Comparison of ENCODE assay signal across 11 cellular contexts in the genomic region with DNA sequence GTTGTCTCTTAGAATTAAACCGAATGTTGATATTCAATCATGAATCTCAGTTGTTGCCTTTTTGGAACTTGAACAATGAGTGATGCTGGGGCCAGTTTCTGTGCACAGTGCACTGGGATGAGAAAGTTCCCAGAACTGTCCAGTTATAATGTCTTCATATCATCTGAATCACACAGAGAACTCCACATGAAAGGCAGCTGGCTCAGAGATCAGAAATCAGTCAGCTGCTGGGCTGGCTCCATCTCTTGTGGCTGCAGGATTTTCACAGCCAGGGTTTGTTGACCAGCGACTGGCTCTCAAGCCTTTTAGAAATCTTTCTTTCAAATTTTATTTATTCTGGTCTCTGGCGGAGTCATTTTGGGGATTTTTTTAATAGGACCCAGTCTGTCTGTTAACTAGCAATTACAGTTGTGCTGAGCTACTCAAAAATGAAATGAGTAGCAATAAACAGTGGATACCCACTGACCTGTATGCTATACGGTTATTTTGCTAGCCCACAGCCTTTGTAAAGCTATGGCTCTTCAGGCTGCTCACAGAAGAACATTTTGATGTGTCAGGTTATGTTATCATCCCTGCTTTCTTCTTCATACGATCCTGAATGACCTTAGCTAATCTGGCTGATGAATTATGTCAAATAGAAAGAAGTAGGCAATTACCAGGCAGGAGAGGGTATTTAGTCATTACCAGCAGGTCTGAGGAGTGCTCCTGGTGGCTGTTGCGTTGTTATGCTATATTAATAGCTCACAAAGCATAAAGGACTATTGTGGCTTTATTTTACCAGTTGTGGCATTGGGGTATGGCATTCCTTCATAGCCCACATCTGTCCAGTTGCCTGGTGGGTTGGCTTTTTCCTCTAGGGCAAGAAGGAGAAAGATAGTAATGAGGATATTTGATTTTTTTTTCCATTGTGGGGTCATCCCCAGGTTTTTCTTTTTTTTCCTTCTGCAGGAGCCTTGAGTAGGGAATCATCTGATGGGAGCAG. TPM values are rescaled to one million over a fixed set of nuclear protein-coding genes. Genes with fewer than 3 reads are reported as not detected.
DNase-seq lines count a peak whose midpoint lies in the region; ATAC-seq and TF ChIP-seq lines count a peak whose summit lies in the region.
"Had no signal": no experiment of that assay in that cellular context is flagged by ENCODE, and none has a peak within 500 bp of the region (broad histone marks: within the 10 kb centered on the region; RNA-seq: fewer than 3 reads in every experiment).

No MANE protein-coding gene starts in this region.

- TF ChIP-seq CTCF in glutamatergic neuron (IDR thresholded peaks at IDR 0.05; ENCODE audit: partially characterized antibody, unreplicated experiment) = no peak

- no peaks in the 10 kb centered on the region for H3K79me2 ChIP-seq in GM23248 (ENCODE audit: insufficient read depth)

- peaks cover 53% of the 10 kb centered on the region for H3K27me3 ChIP-seq in GM23248 (replicated peaks; ENCODE audit: insufficient read depth)

- no peak for ATAC-seq in left ventricle myocardium superior

- no peaks in the 10 kb centered on the region for H3K9me3 ChIP-seq in GM23248 (ENCODE audit: low read depth)

- H3K27ac Mint-ChIP-seq in glutamatergic neuron (ENCODE audit: unreplicated experiment) = no peak overlapping the region
- H3K27ac Mint-ChIP-seq: CD4-positive, alpha-beta T cell; naive B cell had no signal

- H3K4me2 ChIP-seq in GM23248 (ENCODE audit: unreplicated experiment) = no peak overlapping the region

- intact Hi-C loops in left ventricle myocardium superior (cut with micrococcal nuclease) = no loop called here

- peaks cover 11% of the 10 kb centered on the region for H3K9me3 Mint-ChIP-seq in glutamatergic neuron (ENCODE audit: unreplicated experiment)
- H3K9me3 Mint-ChIP-seq: CD4-positive, alpha-beta T cell had no signal

- H4K20me1 ChIP-seq in GM23248 (ENCODE audit: insufficient read depth) = no peaks in the 10 kb centered on the region

- no peaks in the 10 kb centered on the region for H3K4me1 ChIP-seq in GM23248 (ENCODE audit: insufficient read depth)

- H3K4me3 Mint-ChIP-seq in glutamatergic neuron (ENCODE audit: unreplicated experiment) = peak overlapping the region; percentile 86
- H3K4me3 Mint-ChIP-seq: CD4-positive, alpha-beta T cell; naive B cell had no signal

- H3F3A ChIP-seq in GM23248 (ENCODE audit: insufficient read depth) = no peaks in the 10 kb centered on the region; the same call in 1 of the 2 replicates

- H3K9ac ChIP-seq in GM23248 = no peak overlapping the region

- no peaks in the 10 kb centered on the region for H3K36me3 Mint-ChIP-seq in glutamatergic neuron (ENCODE audit: unreplicated experiment)

- in situ Hi-C loops in GM23248 (cut with MboI) = no loop called here

- DNase-seq in GM23248 (peak; percentile 46), NCI-H69 (lab: John Stamatoyannopoulos, UW) (peak; percentile 84), glutamatergic neuron (no peak), retina (peak; percentile 69), T-helper 9 cell (no peak), NCI-H2171 treated with DMSO at 0.1 percent for 48 hours (lab: John Stamatoyannopoulos, UW) (no peak), left ventricle myocardium superior (no peak)
- DNase-seq: activated effector memory CD4-positive, alpha-beta T cell treated with anti-CD3 and anti-CD28 coated beads, Interleukin-2, amount 50 U/mL, for 16 hours; CD4-positive, alpha-beta T cell; naive B cell had no signal

- no peak overlapping the region for H3K27ac ChIP-seq in GM23248

- no peak overlapping the region for H3K4me3 ChIP-seq in GM23248

- H3K9me2 ChIP-seq in GM23248 (ENCODE audit: insufficient read depth) = no peaks in the 10 kb centered on the region

- peaks cover 17% of the 10 kb centered on the region for H3K27me3 Mint-ChIP-seq in glutamatergic neuron (ENCODE audit: unreplicated experiment)

- no peaks in the 10 kb centered on the region for H3K36me3 ChIP-seq in GM23248 (ENCODE audit: low read depth)

- 40 to 46% methylated on average over 6 of the region's 6 CpGs for WGBS in GM23248 (ENCODE audit: low coverage in 1 of 2, low lambda C conversion rate in 2 of 2, missing lambda C conversion rate in 2 of 2), 2 experiments

- peaks cover 31% of the 10 kb centered on the region for H3K4me1 Mint-ChIP-seq in glutamatergic neuron (ENCODE audit: low read depth, unreplicated experiment)

- H2AFZ ChIP-seq in GM23248 = no peak overlapping the region

RNA-seq across cellular contexts. Expression of a gene that starts 3.6 kb away (rescaled TPM):
- total RNA-seq in GM23248 (2014; rRNA removed; shearing (Covaris generic)) = 1.9 TPM in 2 replicates
- polyA plus RNA-seq in GM23248 (2016; fragmentation: Nextera tagmentation; extraction: Ambion mirVana) = 0.16 and 0.19 TPM in 2 replicates
- total RNA-seq in glutamatergic neuron (ENCODE audit: unreplicated experiment) (80.6 TPM), left ventricle myocardium superior (0.47 TPM)
- total RNA-seq: CD4-positive, alpha-beta T cell; NCI-H460 had no signal

Comparison
In these comparisons a context has a peak if more than half of its experiments do, and no peak if none do; other contexts are left out.
1. DNase-seq: peak in GM23248 (single experiment), NCI-H69 (single experiment) and retina (single experiment); none in glutamatergic neuron (single experiment), T-helper 9 cell (single experiment), NCI-H2171 treated with DMSO at 0.1 percent for 48 hours (single experiment) and left ventricle myocardium superior (single experiment).
2. RNA of a gene that starts 3.6 kb away (total RNA-seq): 80.6 TPM in glutamatergic neuron (single experiment); 1.9 TPM in GM23248 and 0.47 TPM in left ventricle myocardium superior (single experiment); every median in the first group is over 10 times any median in the second.